ENCODE assay signal across 1 cellular context in the genomic region with DNA sequence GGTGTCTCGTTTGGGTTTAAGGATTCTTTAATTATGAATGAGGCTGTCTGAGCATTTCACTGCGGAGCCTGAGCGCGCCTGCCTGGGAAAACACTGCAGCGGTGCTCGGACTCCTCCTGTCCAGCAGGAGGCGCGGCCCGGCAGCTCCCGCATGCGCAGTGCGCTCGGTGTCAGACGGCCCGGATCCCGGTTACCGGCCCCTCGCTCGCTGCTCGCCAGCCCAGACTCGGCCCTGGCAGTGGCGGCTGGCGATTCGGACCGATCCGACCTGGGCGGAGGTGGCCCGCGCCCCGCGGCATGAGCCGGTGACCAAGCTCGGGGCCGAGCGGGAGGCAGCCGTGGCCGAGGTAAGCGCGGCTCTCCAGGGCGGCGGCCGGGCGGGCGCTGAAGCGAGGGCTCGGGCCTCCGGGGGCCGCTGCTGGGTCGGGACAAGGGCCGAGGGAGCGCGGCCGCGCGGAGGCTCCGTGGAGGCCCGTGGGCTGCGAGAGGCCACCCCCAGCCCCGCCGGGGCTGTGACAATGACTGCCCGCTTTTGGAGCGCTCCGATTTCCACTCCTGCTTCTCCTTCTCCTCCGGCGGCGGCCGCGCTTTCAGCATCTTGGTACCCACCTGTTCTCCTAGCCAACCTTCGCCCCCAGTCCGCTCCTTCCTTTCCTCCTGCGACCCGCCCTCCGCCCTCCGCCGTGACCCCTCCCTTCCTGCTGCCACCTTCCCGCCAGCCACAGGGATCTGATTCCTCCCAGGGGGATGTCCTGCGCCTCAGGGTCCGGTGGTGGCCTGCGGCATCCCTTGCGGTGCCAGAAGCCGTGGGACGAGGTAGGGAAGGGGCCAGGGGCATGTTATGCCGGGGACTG.
TF ChIP-seq lines count a peak whose summit lies in the region.

Gene EXT2 (plus strand): TSS at position 173 of the 854 bp plus-strand sequence. CDS start 12,035 bp downstream, outside the sequence.

TF ChIP-seq in HepG2, 621 proteins besides CTCF, POLR2A, EP300 and RAD21 (continued from another document and continues in another):
- TF ChIP-seq, protein P1, sequence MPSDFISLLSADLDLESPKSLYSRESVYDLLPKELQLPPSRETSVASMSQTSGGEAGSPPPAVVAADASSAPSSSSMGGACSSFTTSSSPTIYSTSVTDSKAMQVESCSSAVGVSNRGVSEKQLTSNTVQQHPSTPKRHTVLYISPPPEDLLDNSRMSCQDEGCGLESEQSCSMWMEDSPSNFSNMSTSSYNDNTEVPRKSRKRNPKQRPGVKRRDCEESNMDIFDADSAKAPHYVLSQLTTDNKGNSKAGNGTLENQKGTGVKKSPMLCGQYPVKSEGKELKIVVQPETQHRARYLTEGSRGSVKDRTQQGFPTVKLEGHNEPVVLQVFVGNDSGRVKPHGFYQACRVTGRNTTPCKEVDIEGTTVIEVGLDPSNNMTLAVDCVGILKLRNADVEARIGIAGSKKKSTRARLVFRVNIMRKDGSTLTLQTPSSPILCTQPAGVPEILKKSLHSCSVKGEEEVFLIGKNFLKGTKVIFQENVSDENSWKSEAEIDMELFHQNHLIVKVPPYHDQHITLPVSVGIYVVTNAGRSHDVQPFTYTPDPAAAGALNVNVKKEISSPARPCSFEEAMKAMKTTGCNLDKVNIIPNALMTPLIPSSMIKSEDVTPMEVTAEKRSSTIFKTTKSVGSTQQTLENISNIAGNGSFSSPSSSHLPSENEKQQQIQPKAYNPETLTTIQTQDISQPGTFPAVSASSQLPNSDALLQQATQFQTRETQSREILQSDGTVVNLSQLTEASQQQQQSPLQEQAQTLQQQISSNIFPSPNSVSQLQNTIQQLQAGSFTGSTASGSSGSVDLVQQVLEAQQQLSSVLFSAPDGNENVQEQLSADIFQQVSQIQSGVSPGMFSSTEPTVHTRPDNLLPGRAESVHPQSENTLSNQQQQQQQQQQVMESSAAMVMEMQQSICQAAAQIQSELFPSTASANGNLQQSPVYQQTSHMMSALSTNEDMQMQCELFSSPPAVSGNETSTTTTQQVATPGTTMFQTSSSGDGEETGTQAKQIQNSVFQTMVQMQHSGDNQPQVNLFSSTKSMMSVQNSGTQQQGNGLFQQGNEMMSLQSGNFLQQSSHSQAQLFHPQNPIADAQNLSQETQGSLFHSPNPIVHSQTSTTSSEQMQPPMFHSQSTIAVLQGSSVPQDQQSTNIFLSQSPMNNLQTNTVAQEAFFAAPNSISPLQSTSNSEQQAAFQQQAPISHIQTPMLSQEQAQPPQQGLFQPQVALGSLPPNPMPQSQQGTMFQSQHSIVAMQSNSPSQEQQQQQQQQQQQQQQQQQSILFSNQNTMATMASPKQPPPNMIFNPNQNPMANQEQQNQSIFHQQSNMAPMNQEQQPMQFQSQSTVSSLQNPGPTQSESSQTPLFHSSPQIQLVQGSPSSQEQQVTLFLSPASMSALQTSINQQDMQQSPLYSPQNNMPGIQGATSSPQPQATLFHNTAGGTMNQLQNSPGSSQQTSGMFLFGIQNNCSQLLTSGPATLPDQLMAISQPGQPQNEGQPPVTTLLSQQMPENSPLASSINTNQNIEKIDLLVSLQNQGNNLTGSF (CRISPR knock-in tag; IDR thresholded peaks at IDR 0.05) = no peak
- TF ChIP-seq SMAD1 (CRISPR knock-in tag; IDR thresholded peaks at IDR 0.05; ENCODE audit: borderline replicate concordance, low read depth) (no peak), ZNF337 (CRISPR knock-in tag; IDR thresholded peaks at IDR 0.05; ENCODE audit: borderline replicate concordance, low read depth) (no peak), ZNF253 (CRISPR knock-in tag; IDR thresholded peaks at IDR 0.05; ENCODE audit: borderline replicate concordance) (no peak), ZNF484 (CRISPR knock-in tag; IDR thresholded peaks at IDR 0.05; ENCODE audit: borderline replicate concordance, low read depth) (no peak), ZFP62 (CRISPR knock-in tag; IDR thresholded peaks at IDR 0.05) (no peak), ZNF354B (CRISPR knock-in tag; IDR thresholded peaks at IDR 0.05) (no peak), EEA1 (CRISPR knock-in tag; IDR thresholded peaks at IDR 0.05; ENCODE audit: borderline replicate concordance) (peak; percentile 78; the same call in 1 of the 2 replicates), WIZ (CRISPR knock-in tag; IDR thresholded peaks at IDR 0.05) (no peak), ZNF558 (CRISPR knock-in tag; IDR thresholded peaks at IDR 0.05; ENCODE audit: borderline replicate concordance) (no peak; the same call in 1 of the 2 replicates), PHF5A (CRISPR knock-in tag; IDR thresholded peaks at IDR 0.05; ENCODE audit: low read depth, unreplicated experiment) (no peak), MATR3 (CRISPR knock-in tag; IDR thresholded peaks at IDR 0.05) (no peak), ZNF850 (CRISPR knock-in tag; conservative IDR thresholded peaks at IDR 0.05) (no peak), ZNF383 (CRISPR knock-in tag; IDR thresholded peaks at IDR 0.05; ENCODE audit: borderline replicate concordance) (no peak), ZNF512B (CRISPR knock-in tag; IDR thresholded peaks at IDR 0.05; ENCODE audit: borderline replicate concordance) (no peak), NKX3-1 (CRISPR knock-in tag; IDR thresholded peaks at IDR 0.05) (no peak), RFX3 (CRISPR knock-in tag; IDR thresholded peaks at IDR 0.05) (no peak), ZNF674 (CRISPR knock-in tag; IDR thresholded peaks at IDR 0.05; ENCODE audit: low read depth) (no peak), KLF9 (CRISPR knock-in tag; IDR thresholded peaks at IDR 0.05; ENCODE audit: low read depth) (no peak), SRSF1 (optimal IDR thresholded peaks at IDR 0.05; ENCODE audit: low read depth, low read length) (no peak), HCFC1 (IDR thresholded peaks at IDR 0.05; ENCODE audit: low read depth, low read length) (no peak), ZNF703 (CRISPR knock-in tag; IDR thresholded peaks at IDR 0.05; ENCODE audit: borderline replicate concordance) (no peak), ZNF619 (CRISPR knock-in tag; IDR thresholded peaks at IDR 0.05) (no peak), PLRG1 (conservative IDR thresholded peaks at IDR 0.05) (no peak), ZNF34 (CRISPR knock-in tag; IDR thresholded peaks at IDR 0.05; ENCODE audit: borderline replicate concordance) (no peak), HNF1B (CRISPR knock-in tag; IDR thresholded peaks at IDR 0.05) (no peak), HBP1 (CRISPR knock-in tag; IDR thresholded peaks at IDR 0.05; ENCODE audit: low read depth) (no peak), ARNTL (CRISPR knock-in tag; IDR thresholded peaks at IDR 0.05) (no peak), JDP2 (CRISPR knock-in tag; IDR thresholded peaks at IDR 0.05; ENCODE audit: borderline replicate concordance) (no peak), ZNF614 (CRISPR knock-in tag; IDR thresholded peaks at IDR 0.05; ENCODE audit: borderline replicate concordance) (0 out of 2 replicates have a peak, but pooled peaks have one; percentile 48), ZHX2 (IDR thresholded peaks at IDR 0.05; ENCODE audit: low read depth) (no peak), ZHX2 (CRISPR knock-in tag; IDR thresholded peaks at IDR 0.05; ENCODE audit: borderline replicate concordance) (no peak), CAMTA2 (CRISPR knock-in tag; IDR thresholded peaks at IDR 0.05; ENCODE audit: borderline replicate concordance) (no peak; the same call in 1 of the 2 replicates)
- TF ChIP-seq, protein P2, sequence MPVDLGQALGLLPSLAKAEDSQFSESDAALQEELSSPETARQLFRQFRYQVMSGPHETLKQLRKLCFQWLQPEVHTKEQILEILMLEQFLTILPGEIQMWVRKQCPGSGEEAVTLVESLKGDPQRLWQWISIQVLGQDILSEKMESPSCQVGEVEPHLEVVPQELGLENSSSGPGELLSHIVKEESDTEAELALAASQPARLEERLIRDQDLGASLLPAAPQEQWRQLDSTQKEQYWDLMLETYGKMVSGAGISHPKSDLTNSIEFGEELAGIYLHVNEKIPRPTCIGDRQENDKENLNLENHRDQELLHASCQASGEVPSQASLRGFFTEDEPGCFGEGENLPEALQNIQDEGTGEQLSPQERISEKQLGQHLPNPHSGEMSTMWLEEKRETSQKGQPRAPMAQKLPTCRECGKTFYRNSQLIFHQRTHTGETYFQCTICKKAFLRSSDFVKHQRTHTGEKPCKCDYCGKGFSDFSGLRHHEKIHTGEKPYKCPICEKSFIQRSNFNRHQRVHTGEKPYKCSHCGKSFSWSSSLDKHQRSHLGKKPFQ (CRISPR knock-in tag; IDR thresholded peaks at IDR 0.05; ENCODE audit: insufficient replicate concordance) = no peak
- TF ChIP-seq, protein P3, sequence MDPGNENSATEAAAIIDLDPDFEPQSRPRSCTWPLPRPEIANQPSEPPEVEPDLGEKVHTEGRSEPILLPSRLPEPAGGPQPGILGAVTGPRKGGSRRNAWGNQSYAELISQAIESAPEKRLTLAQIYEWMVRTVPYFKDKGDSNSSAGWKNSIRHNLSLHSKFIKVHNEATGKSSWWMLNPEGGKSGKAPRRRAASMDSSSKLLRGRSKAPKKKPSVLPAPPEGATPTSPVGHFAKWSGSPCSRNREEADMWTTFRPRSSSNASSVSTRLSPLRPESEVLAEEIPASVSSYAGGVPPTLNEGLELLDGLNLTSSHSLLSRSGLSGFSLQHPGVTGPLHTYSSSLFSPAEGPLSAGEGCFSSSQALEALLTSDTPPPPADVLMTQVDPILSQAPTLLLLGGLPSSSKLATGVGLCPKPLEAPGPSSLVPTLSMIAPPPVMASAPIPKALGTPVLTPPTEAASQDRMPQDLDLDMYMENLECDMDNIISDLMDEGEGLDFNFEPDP (CRISPR knock-in tag; conservative IDR thresholded peaks at IDR 0.05) = no peak
